Comparison of ENCODE assay signal across 9 cellular contexts in the genomic region with DNA sequence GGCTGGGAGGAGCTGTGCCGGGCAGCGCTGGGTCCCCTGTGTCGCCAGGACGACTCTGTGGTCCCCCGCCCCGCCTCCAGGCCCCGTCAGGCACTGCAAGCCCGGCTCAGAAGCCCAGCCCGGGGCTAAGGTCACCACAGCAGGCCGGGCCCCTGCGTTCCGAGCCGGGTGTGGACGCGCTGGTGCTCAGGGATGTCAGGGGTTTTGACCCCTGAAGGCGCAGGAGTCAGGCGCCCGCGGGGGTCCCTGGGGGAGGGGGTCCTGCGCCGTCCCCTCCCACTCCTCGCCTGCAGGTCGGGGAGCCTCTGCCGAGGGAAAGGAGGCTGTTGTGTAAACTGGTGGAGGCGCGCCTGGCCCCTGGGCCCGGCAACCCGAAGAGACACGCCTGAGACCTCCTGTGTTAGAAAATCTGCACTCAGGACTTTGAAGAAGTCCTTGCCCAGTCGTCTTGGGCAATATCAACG. TPM values are rescaled to one million over a fixed set of nuclear protein-coding genes. Genes with fewer than 3 reads are reported as not detected.
DNase-seq lines count a peak whose midpoint lies in the region; ATAC-seq and TF ChIP-seq lines count a peak whose summit lies in the region.
"Had no signal": no experiment of that assay in that cellular context is flagged by ENCODE, and none has a peak within 500 bp of the region (broad histone marks: within the 10 kb centered on the region; RNA-seq: fewer than 3 reads in every experiment).

No MANE protein-coding gene starts in this region.

- no peaks in the 10 kb centered on the region for H3K36me3 ChIP-seq in CD8-positive, alpha-beta memory T cell (ENCODE audit: insufficient read depth, low read length)
- H3K36me3 ChIP-seq in Panc1 (ENCODE audit: control insufficient read depth, insufficient read depth, low read length) (no peaks in the 10 kb centered on the region), cardiac muscle cell (no peaks in the 10 kb centered on the region)

- peaks cover 0 to 4% (median 2%) of the 10 kb centered on the region in 3 donors for H3K36me3 Mint-ChIP-seq in CD8-positive, alpha-beta memory T cell
- H3K36me3 Mint-ChIP-seq in nephron (ENCODE audit: low read depth) = no peaks in the 10 kb centered on the region

- peaks cover 15 to 24% (median 15%) of the 10 kb centered on the region in 3 donors for H3K4me1 Mint-ChIP-seq in CD8-positive, alpha-beta memory T cell
- peaks cover 32% of the 10 kb centered on the region for H3K4me1 Mint-ChIP-seq in nephron

- H3K27me3 Mint-ChIP-seq in CD8-positive, alpha-beta memory T cell = peaks cover 55 to 65% of the 10 kb centered on the region in 2 donors
- H3K27me3 Mint-ChIP-seq in nephron (ENCODE audit: low read depth) = peaks cover 39% of the 10 kb centered on the region

- BruUV-seq in Panc1 (replicated peaks; lab: Mats Ljungman, UMichigan) = no TSS peak

- H3K9me3 ChIP-seq in CD8-positive, alpha-beta memory T cell (ENCODE audit: low read length) = no peaks in the 10 kb centered on the region
- no peaks in the 10 kb centered on the region for H3K9me3 ChIP-seq in Panc1 (ENCODE audit: control insufficient read depth, insufficient read depth, low read depth, low read length)
- no peaks in the 10 kb centered on the region for H3K9me3 ChIP-seq in cardiac muscle cell (ENCODE audit: low read depth)

- in situ Hi-C loops in Panc1 (cut with HindIII; ENCODE audit: low pct_unique_long_range_greater_than_20kb, low sequenced_read_pairs) = no loop called here
- in situ Hi-C loops in G401 (cut with HindIII; ENCODE audit: low sequenced_read_pairs) = no loop called here

- no peak overlapping the region for H3K27ac ChIP-seq in CD8-positive, alpha-beta memory T cell (ENCODE audit: low read depth, low read length)
- H3K27ac ChIP-seq in Panc1 (ENCODE audit: low read length) = no peak overlapping the region
- H3K27ac ChIP-seq in cardiac muscle cell = peak overlapping the region; percentile 62

- DNase-seq in CD8-positive, alpha-beta memory T cell = no peak
- DNase-seq in Panc1 (ENCODE audit: low read depth, low spot score) = no peak
- DNase-seq in cardiac muscle cell (ENCODE audit: low read depth in 1 of 2, low spot score in 1 of 2) = peak in 1 of 2 donors; percentile 73
- no peak for DNase-seq in G401 (ENCODE audit: low spot score)
- DNase-seq in putamen (ENCODE audit: low spot score) = no peak

- no peaks in the 10 kb centered on the region for H3K9me3 Mint-ChIP-seq in CD8-positive, alpha-beta memory T cell
- no peaks in the 10 kb centered on the region for H3K9me3 Mint-ChIP-seq in nephron

- POLR2A ChIA-PET in CD8-positive, alpha-beta memory T cell (lab: Charles Lee) = interaction anchor here (0.6 kb wide), 1 partner anchor 40 kb away, joined by 3 read pairs; the partner anchor contains the start of gene RNF19B
- POLR2A ChIA-PET in Panc1 (lab: Charles Lee) = interaction anchor here (0.7 kb wide), 1 partner anchor 71 kb away, joined by 3 read pairs; no protein-coding TSS in a partner anchor

- H3K4me1 ChIP-seq in CD8-positive, alpha-beta memory T cell (ENCODE audit: insufficient read depth, low read length) = peaks cover 17% of the 10 kb centered on the region
- H3K4me1 ChIP-seq in Panc1 (ENCODE audit: control insufficient read depth, insufficient read depth, low read length) (peaks cover 3% of the 10 kb centered on the region; the same call in 1 of the 2 replicates), cardiac muscle cell (ENCODE audit: low read depth) (peaks cover 18% of the 10 kb centered on the region)

- H3K27ac Mint-ChIP-seq in CD8-positive, alpha-beta memory T cell = peak overlapping the region in 3 of 8 donors; percentile 1 to 15 (median 6)
- H3K27ac Mint-ChIP-seq in nephron = peak overlapping the region; percentile 7 to 91 (median 8)

- no peak for TF ChIP-seq CTCF in Panc1 (IDR thresholded peaks at IDR 0.05)
- TF ChIP-seq CTCF in cardiac muscle cell (IDR thresholded peaks at IDR 0.05; ENCODE audit: low read depth, low read length) = no peak
- no peak for TF ChIP-seq CTCF in nephron (IDR thresholded peaks at IDR 0.05; ENCODE audit: unreplicated experiment in 3 of 3)

- H3K4me3 Mint-ChIP-seq in CD8-positive, alpha-beta memory T cell = peak overlapping the region in 5 of 7 donors; percentile 16 to 58 (median 40)
- peak overlapping the region; percentile 33 to 75 (median 66) for H3K4me3 Mint-ChIP-seq in nephron

- H3K4me3 ChIP-seq in CD8-positive, alpha-beta memory T cell (ENCODE audit: low read length) = no peak overlapping the region
- H3K4me3 ChIP-seq in Panc1 (ENCODE audit: low read depth in 2 of 2, low read length in 2 of 2) = peak overlapping the region; percentile 3 to 19; a peak in 1 of 4 replicates
- no peak overlapping the region for H3K4me3 ChIP-seq in cardiac muscle cell

- intact Hi-C loops in Panc1 (cut with micrococcal nuclease; ENCODE audit: unreplicated experiment) = no loop called here

- ATAC-seq in Panc1 (peak; percentile 85), HG03469 (IDR thresholded peaks at IDR 0.05; ENCODE audit: unreplicated experiment) (no peak), GM21367 (IDR thresholded peaks at IDR 0.05; ENCODE audit: unreplicated experiment) (no peak)

- CTCF ChIA-PET in CD8-positive, alpha-beta memory T cell (lab: Charles Lee) = interaction anchor here (0.8 to 1.1 kb wide), 2 partner anchors 27 to 130 kb away, joined by 3 read pairs; no protein-coding TSS in a partner anchor
- CTCF ChIA-PET in Panc1 (lab: Charles Lee) = no interaction called here

- peaks cover 43% of the 10 kb centered on the region for H3K27me3 ChIP-seq in CD8-positive, alpha-beta memory T cell (ENCODE audit: insufficient read depth, low read length, poor library complexity, severe bottlenecking)
- no peaks in the 10 kb centered on the region for H3K27me3 ChIP-seq in Panc1 (ENCODE audit: control insufficient read depth, insufficient read depth, low read length)
- H3K27me3 ChIP-seq in cardiac muscle cell = peaks cover 5% of the 10 kb centered on the region

RNA-seq across cellular contexts. Expression of gene TMEM54, which starts 23.7 kb away (rescaled TPM):
- total RNA-seq in CD8-positive, alpha-beta memory T cell = 1 to 10 TPM; 2.5 to 2.6 TPM
- not detected for polyA plus RNA-seq in CD8-positive, alpha-beta memory T cell
- 61.5 TPM for total RNA-seq in Panc1 (2021; ENCODE audit: unreplicated experiment)
- polyA plus RNA-seq in Panc1 (2012; ENCODE audit: insufficient read length) = 133 TPM
- total RNA-seq in cardiac muscle cell = 30.3 and 61.6 TPM in 2 replicates
- 17.1 and 41.4 TPM in 2 replicates for polyA plus RNA-seq in cardiac muscle cell
- 26.6 and 36.1 TPM in 2 replicates for total RNA-seq in G401 (2014; rRNA removed; shearing (Covaris generic))

RNA-seq across cellular contexts. Expression of gene HPCA, which starts 38.6 kb away (rescaled TPM):
- total RNA-seq in CD8-positive, alpha-beta memory T cell = not detected
- polyA plus RNA-seq in CD8-positive, alpha-beta memory T cell = not detected
- total RNA-seq in Panc1 (2021; ENCODE audit: unreplicated experiment) = 1.2 TPM
- 1.7 TPM for polyA plus RNA-seq in Panc1 (2012; ENCODE audit: insufficient read length)
- total RNA-seq in cardiac muscle cell = 3.7 TPM in 1 of 2 replicates, not detected in the other
- 1.6 TPM in 1 of 2 replicates, not detected in the other for polyA plus RNA-seq in cardiac muscle cell
- total RNA-seq in G401 (2014; rRNA removed; shearing (Covaris generic)) = not detected in 2 replicates
- total RNA-seq: bronchial epithelial cell had no signal

RNA-seq across cellular contexts. Expression of gene RNF19B, which starts 39.7 kb away (rescaled TPM):
- 10 to 100 TPM; 39.6 to 39.9 TPM for total RNA-seq in CD8-positive, alpha-beta memory T cell
- 4.3 TPM for polyA plus RNA-seq in CD8-positive, alpha-beta memory T cell
- total RNA-seq in Panc1 (2021; ENCODE audit: unreplicated experiment) = 29.1 TPM
- polyA plus RNA-seq in Panc1 (2012; ENCODE audit: insufficient read length) = 20.4 TPM
- 15.8 and 28.5 TPM in 2 replicates for total RNA-seq in cardiac muscle cell
- 16.2 and 17.8 TPM in 2 replicates for polyA plus RNA-seq in cardiac muscle cell
- 13.2 and 19.0 TPM in 2 replicates for total RNA-seq in G401 (2014; rRNA removed; shearing (Covaris generic))

RNA-seq across cellular contexts. Expression of gene FNDC5, which starts 54.2 kb away (rescaled TPM):
- not detected for total RNA-seq in CD8-positive, alpha-beta memory T cell
- 0.77 TPM for polyA plus RNA-seq in CD8-positive, alpha-beta memory T cell
- total RNA-seq in Panc1 (2021; ENCODE audit: unreplicated experiment) (2.6 TPM), cardiac muscle cell (34.2 and 40.7 TPM in 2 replicates)
- polyA plus RNA-seq in Panc1 (2012; ENCODE audit: insufficient read length) = 3.5 TPM
- 18.0 and 37.4 TPM in 2 replicates for polyA plus RNA-seq in cardiac muscle cell
- total RNA-seq in G401 (2014; rRNA removed; shearing (Covaris generic)) = 39.4 and 56.4 TPM in 2 replicates
- total RNA-seq: bronchial epithelial cell had no signal

Comparison
In these comparisons a context has a peak if more than half of its experiments do, and no peak if none do; other contexts are left out.
1. H3K4me3 ChIP-seq: peak in Panc1 (2 of 2); none in CD8-positive, alpha-beta memory T cell (single experiment) and cardiac muscle cell (single experiment).